8 cellular contexts compared by ENCODE assay signal in the genomic region with DNA sequence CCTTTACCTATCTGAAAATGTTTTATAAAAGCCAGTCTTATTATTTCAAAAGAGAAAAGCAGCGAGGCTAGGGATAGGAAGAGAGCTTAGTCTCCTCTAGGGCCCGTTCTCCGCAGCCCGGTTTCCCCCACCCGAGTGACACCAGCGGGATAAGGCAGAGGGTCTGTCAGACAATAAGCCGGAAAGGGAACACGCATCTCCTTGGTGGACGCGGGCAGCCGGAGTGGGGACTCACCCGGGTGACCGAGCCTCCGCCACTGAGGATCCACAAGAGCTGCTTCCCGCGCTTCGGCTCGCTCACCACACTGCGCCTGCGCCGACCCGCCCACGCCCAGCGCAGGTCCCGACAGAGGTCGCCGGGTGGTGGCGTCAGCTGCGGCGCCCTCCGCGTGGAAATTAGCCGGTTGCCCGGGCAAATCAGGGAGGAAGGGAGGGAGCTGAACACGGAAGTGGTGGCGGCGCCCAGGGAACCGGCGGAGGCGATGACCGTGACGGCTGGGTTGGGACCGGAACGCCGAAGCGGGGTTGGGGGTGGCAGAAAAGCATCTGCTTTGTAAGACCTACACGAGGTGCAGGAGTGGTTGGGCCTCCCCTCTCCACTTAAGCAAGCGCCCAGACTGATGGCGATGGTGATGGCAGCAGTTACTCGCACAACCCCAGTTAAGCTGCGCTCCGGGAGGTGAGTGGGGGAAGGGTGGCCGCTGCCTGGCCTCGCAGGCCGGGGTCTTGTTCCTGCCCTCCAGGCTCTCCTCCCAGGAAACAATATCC. TPM values are rescaled to one million over a fixed set of nuclear protein-coding genes. Genes with fewer than 3 reads are reported as not detected.
DNase-seq lines count a peak whose midpoint lies in the region; ATAC-seq and TF ChIP-seq lines count a peak whose summit lies in the region.

SOCS4 (plus strand) TSS at position 444 of the 768 bp plus-strand sequence. CDS start 15,806 bp downstream, outside the sequence.
A gene with protein sequence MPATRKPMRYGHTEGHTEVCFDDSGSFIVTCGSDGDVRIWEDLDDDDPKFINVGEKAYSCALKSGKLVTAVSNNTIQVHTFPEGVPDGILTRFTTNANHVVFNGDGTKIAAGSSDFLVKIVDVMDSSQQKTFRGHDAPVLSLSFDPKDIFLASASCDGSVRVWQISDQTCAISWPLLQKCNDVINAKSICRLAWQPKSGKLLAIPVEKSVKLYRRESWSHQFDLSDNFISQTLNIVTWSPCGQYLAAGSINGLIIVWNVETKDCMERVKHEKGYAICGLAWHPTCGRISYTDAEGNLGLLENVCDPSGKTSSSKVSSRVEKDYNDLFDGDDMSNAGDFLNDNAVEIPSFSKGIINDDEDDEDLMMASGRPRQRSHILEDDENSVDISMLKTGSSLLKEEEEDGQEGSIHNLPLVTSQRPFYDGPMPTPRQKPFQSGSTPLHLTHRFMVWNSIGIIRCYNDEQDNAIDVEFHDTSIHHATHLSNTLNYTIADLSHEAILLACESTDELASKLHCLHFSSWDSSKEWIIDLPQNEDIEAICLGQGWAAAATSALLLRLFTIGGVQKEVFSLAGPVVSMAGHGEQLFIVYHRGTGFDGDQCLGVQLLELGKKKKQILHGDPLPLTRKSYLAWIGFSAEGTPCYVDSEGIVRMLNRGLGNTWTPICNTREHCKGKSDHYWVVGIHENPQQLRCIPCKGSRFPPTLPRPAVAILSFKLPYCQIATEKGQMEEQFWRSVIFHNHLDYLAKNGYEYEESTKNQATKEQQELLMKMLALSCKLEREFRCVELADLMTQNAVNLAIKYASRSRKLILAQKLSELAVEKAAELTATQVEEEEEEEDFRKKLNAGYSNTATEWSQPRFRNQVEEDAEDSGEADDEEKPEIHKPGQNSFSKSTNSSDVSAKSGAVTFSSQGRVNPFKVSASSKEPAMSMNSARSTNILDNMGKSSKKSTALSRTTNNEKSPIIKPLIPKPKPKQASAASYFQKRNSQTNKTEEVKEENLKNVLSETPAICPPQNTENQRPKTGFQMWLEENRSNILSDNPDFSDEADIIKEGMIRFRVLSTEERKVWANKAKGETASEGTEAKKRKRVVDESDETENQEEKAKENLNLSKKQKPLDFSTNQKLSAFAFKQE (minus strand): TSS at position 307 of the 768 bp plus-strand sequence. CDS start 312 bp downstream, outside the sequence.

- no peaks in the 10 kb centered on the region for H3K27me3 Mint-ChIP-seq in WTC11 (ENCODE audit: low read depth)
- H3K27me3 Mint-ChIP-seq in immature natural killer cell (ENCODE audit: low read depth in 3 of 3) = peaks cover 0 to 9% (median 8%) of the 10 kb centered on the region in 3 donors

- peaks cover 63% of the 10 kb centered on the region for H3K79me2 ChIP-seq in smooth muscle cell (ENCODE audit: low read depth)

- no peaks in the 10 kb centered on the region for H3F3A ChIP-seq in smooth muscle cell (ENCODE audit: low read depth)

- H3K27ac Mint-ChIP-seq in WTC11 (peak within 1 kb of the TSS; percentile 97), immature natural killer cell (peak within 1 kb of the TSS; percentile 87 to 96 (median 94))

- no peaks in the 10 kb centered on the region for H3K9me3 Mint-ChIP-seq in WTC11
- H3K9me3 Mint-ChIP-seq in immature natural killer cell = peaks cover 0 to 1% (median 0%) of the 10 kb centered on the region in 6 donors

- H3K4me3 Mint-ChIP-seq in WTC11 (peak within 1 kb of the TSS; percentile 86), immature natural killer cell (peak within 1 kb of the TSS; percentile 89 to 95 (median 93))

- no peak; the same call in 1 of the 2 replicates for TF ChIP-seq CTCF in AG10803 (conservative IDR thresholded peaks at IDR 0.05; ENCODE audit: low read length)
- no peak for TF ChIP-seq CTCF in WTC11 (IDR thresholded peaks at IDR 0.05)
- no peak for TF ChIP-seq CTCF in cardiac fibroblast (IDR thresholded peaks at IDR 0.05; ENCODE audit: low read depth, low read length)
- TF ChIP-seq CTCF in smooth muscle cell (IDR thresholded peaks at IDR 0.05; ENCODE audit: borderline replicate concordance, insufficient read depth, poor library complexity, severe bottlenecking) = no peak

- H3K36me3 Mint-ChIP-seq in WTC11 (peaks cover 13% of the 10 kb centered on the region), immature natural killer cell (peaks cover 0 to 5% (median 0%) of the 10 kb centered on the region in 3 donors)

- ATAC-seq in GM19023 (IDR thresholded peaks at IDR 0.05; ENCODE audit: unreplicated experiment) = peak; percentile 96
- peak; percentile 87 for ATAC-seq in HG03196 (IDR thresholded peaks at IDR 0.05; ENCODE audit: unreplicated experiment)
- ATAC-seq in WTC11 = peak; percentile 86

- H3K9ac ChIP-seq in smooth muscle cell (ENCODE audit: low read depth) = peak within 1 kb of the TSS; percentile 85

- H3K4me3 ChIP-seq in AG10803 (ENCODE audit: low read length) = peak within 1 kb of the TSS; percentile 95
- H3K4me3 ChIP-seq in cardiac fibroblast (replicated peaks in 1 of 2; ENCODE audit: low read depth in 2 of 2, low read length in 2 of 2) = peak within 1 kb of the TSS; percentile 67 to 87
- peak within 1 kb of the TSS; percentile 91 for H3K4me3 ChIP-seq in smooth muscle cell

- H4K20me1 ChIP-seq in smooth muscle cell (ENCODE audit: low read depth) = peaks cover 39% of the 10 kb centered on the region

- H3K9me3 ChIP-seq in smooth muscle cell (replicated peaks; ENCODE audit: low read depth) = no peaks in the 10 kb centered on the region

- peaks cover 32% of the 10 kb centered on the region for H3K4me1 ChIP-seq in smooth muscle cell (ENCODE audit: low read depth)

- CTCF ChIA-PET in WTC11 (lab: Charles Lee) = interaction anchor here (0.6 to 6.0 kb wide), 4 partner anchors 24 to 124 kb away, joined by 3 to 43 read pairs (median 3); partner anchors contain the start of gene MAPK1IP1L

- no peaks in the 10 kb centered on the region for H3K27me3 ChIP-seq in smooth muscle cell (ENCODE audit: low read depth)

- POLR2A ChIA-PET in WTC11 (lab: Charles Lee) = interaction anchor here (0.7 to 2.4 kb wide), 8 partner anchors 9 to 124 kb away, joined by 3 to 44 read pairs (median 4); partner anchors contain the start of genes LGALS3 and MAPK1IP1L

- H2AFZ ChIP-seq in smooth muscle cell (ENCODE audit: low read depth) = peak within 1 kb of the TSS; percentile 100

- peak within 1 kb of the TSS; percentile 80 for H3K27ac ChIP-seq in smooth muscle cell (ENCODE audit: low read depth)

- under 1% methylated on average over 55 of the region's 55 CpGs for WGBS in smooth muscle cell (ENCODE audit: low lambda C conversion rate)

- no peaks in the 10 kb centered on the region for H3K36me3 ChIP-seq in smooth muscle cell (ENCODE audit: low read depth)

- H3K4me2 ChIP-seq in smooth muscle cell = peak within 1 kb of the TSS; percentile 99

- DNase-seq in AG10803 (ENCODE audit: low read depth) = peak; percentile 90
- peak; percentile 85 for DNase-seq in NCI-H226
- DNase-seq in WTC11 (ENCODE audit: low spot score) = peak; percentile 94
- peak; percentile 93 to 96 for DNase-seq in cardiac fibroblast (ENCODE audit: low read depth in 2 of 2)
- DNase-seq in immature natural killer cell = peak; percentile 97
- DNase-seq in smooth muscle cell (lab: John Stamatoyannopoulos, UW; ENCODE audit: unreplicated experiment) = peak; percentile 90

- H3K4me1 Mint-ChIP-seq in WTC11 = peaks cover 56% of the 10 kb centered on the region
- H3K4me1 Mint-ChIP-seq in immature natural killer cell = peaks cover 43 to 62% of the 10 kb centered on the region in 2 donors

TF ChIP-seq in WTC11, 78 proteins besides CTCF, POLR2A, EP300 and RAD21 (continues in another document):
- TF ChIP-seq, protein P1, sequence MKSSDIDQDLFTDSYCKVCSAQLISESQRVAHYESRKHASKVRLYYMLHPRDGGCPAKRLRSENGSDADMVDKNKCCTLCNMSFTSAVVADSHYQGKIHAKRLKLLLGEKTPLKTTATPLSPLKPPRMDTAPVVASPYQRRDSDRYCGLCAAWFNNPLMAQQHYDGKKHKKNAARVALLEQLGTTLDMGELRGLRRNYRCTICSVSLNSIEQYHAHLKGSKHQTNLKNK (CRISPR knock-in tag; IDR thresholded peaks at IDR 0.05) = no peak
- TF ChIP-seq, protein P2, sequence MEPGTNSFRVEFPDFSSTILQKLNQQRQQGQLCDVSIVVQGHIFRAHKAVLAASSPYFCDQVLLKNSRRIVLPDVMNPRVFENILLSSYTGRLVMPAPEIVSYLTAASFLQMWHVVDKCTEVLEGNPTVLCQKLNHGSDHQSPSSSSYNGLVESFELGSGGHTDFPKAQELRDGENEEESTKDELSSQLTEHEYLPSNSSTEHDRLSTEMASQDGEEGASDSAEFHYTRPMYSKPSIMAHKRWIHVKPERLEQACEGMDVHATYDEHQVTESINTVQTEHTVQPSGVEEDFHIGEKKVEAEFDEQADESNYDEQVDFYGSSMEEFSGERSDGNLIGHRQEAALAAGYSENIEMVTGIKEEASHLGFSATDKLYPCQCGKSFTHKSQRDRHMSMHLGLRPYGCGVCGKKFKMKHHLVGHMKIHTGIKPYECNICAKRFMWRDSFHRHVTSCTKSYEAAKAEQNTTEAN (CRISPR knock-in tag; IDR thresholded peaks at IDR 0.05) = no peak; the same call in 1 of the 2 replicates
- TF ChIP-seq FOXK1 (CRISPR knock-in tag; IDR thresholded peaks at IDR 0.05) (peak; percentile 74; the same call in 1 of the 2 replicates), ZBTB21 (CRISPR knock-in tag; IDR thresholded peaks at IDR 0.05; ENCODE audit: borderline replicate concordance) (no peak; the same call in 1 of the 2 replicates), ETV6 (CRISPR knock-in tag; IDR thresholded peaks at IDR 0.05) (peak; percentile 80), KAT7 (CRISPR knock-in tag; IDR thresholded peaks at IDR 0.05; ENCODE audit: borderline replicate concordance) (peak; percentile 99; the same call in 1 of the 2 replicates), ATF3 (CRISPR knock-in tag; conservative IDR thresholded peaks at IDR 0.05) (no peak)

RNA-seq across cellular contexts. Expression of gene SOCS4, which starts in this region (rescaled TPM):
- total RNA-seq in WTC11 (2021) = 20.7 to 21.3 TPM (median 21.2 TPM) in 3 replicates
- polyA plus RNA-seq in immature natural killer cell = 1 to 10 TPM; 1.1 to 2.5 (median 1.3) TPM
- total RNA-seq in smooth muscle cell = 19.6 and 22.2 TPM in 2 replicates
- 3.8 and 4.8 TPM in 2 replicates for polyA plus RNA-seq in smooth muscle cell

RNA-seq across cellular contexts. Expression of the second gene that starts in this region (rescaled TPM):
- total RNA-seq in WTC11 (2021) (64.4 to 76.1 TPM (median 67.3 TPM) in 3 replicates), smooth muscle cell (9.4 and 14.6 TPM in 2 replicates)
- polyA plus RNA-seq in immature natural killer cell (1 to 10 TPM in 2 of 3 donors, under 1 TPM in 1; 0.72 to 7.2 (median 6.6) TPM), smooth muscle cell (5.3 and 5.7 TPM in 2 replicates)

Comparison
In these comparisons a context has a peak if more than half of its experiments do, and no peak if none do; other contexts are left out.
1. Peak in every context shown above with its lines: DNase-seq, ATAC-seq, H3K4me3 ChIP-seq and H3K27ac ChIP-seq.